ENCODE assay signal across 18 cellular contexts in genomic region chr4:7912826-7913225, GRCh38. TPM values are rescaled to one million over a fixed set of nuclear protein-coding genes. Genes with fewer than 3 reads are reported as not detected.
DNase-seq lines count a peak whose midpoint lies in the region; ATAC-seq, FAIRE-seq and TF ChIP-seq lines count a peak whose summit lies in the region.
"Had no signal": no experiment of that assay in that cellular context is flagged by ENCODE, and none has a peak within 500 bp of the region (broad histone marks: within the 10 kb centered on the region; RNA-seq: fewer than 3 reads in every experiment).

No MANE protein-coding gene starts in this region.

- H2BK120ac ChIP-seq in H1 (replicated peaks; ENCODE audit: low read depth, low read length) (no peak overlapping the region), trophoblast cell (ENCODE audit: insufficient read depth, low read length, poor library complexity) (no peak overlapping the region)

- H3K36me3 ChIP-seq in ACC112 (ENCODE audit: insufficient read depth, low read length) (0 out of 2 replicates have a peak, but pooled peaks cover 2% of the 10 kb centered on the region), H1 (ENCODE audit: control insufficient read depth in 2 of 4, insufficient read depth in 4 of 4, low read length in 3 of 4) (no peaks in the 10 kb centered on the region), trophoblast cell (ENCODE audit: control insufficient read depth in 1 of 2, insufficient read depth in 2 of 2, low read length in 2 of 2) (no peaks in the 10 kb centered on the region), MM.1S (replicated peaks; ENCODE audit: insufficient read depth, low read length) (no peaks in the 10 kb centered on the region), esophagus muscularis mucosa (no peaks in the 10 kb centered on the region)
- H3K36me3 ChIP-seq: BLaER1 treated with 17β-estradiol and CSF1 and Interleukin-3, amounts not matched to agents 10 nM and 100 nM had no signal

- DNase-seq in M059J (ENCODE audit: low read depth) (peak; percentile 62), H1 (ENCODE audit: low read depth in 1 of 2, low spot score in 2 of 2) (no peak), trophoblast cell (no peak), MM.1S (no peak), esophagus muscularis mucosa (ENCODE audit: extremely low spot score) (no peak)
- DNase-seq: DMS79 treated with DMSO at 0.1 percent for 48 hours, GDM1, NCI-H1092, NCI-H526 treated with DMSO at 0.1 percent for 48 hours, SIG-M5 had no signal

- 95% methylated on average over 1 of the region's 1 CpG; no CpG with 5 or more reads in 1 of the 2 experiments for WGBS in H1 (ENCODE audit: extremely low coverage in 1 of 2, insufficient coverage in 1 of 2, insufficient read length in 1 of 2, insufficient replicate concordance in 2 of 2, low coverage in 1 of 2, low lambda C conversion rate in 2 of 2, missing lambda C conversion rate in 1 of 2), 2 experiments
- WGBS in trophoblast cell (ENCODE audit: extremely low coverage, insufficient coverage, insufficient read length): no CpG with 5 or more reads among the region's 1 CpG
- 100% methylated on average over 1 of the region's 1 CpG for WGBS in esophagus muscularis mucosa

- H3K4me1 ChIP-seq in ACC112 (ENCODE audit: control insufficient read depth, insufficient read depth, low read length, unreplicated experiment) (peaks cover 47% of the 10 kb centered on the region), H1 (replicated peaks in 1 of 4; ENCODE audit: control insufficient read depth in 3 of 4, insufficient read depth in 4 of 4, low read length in 3 of 4) (peaks cover 13 to 28% (median 20%) of the 10 kb centered on the region in 4 experiments), trophoblast cell (ENCODE audit: control insufficient read depth in 1 of 2, insufficient read depth in 2 of 2, low read length in 2 of 2) (peaks cover 20 to 31% of the 10 kb centered on the region in 2 experiments), MM.1S (ENCODE audit: low read length) (no peaks in the 10 kb centered on the region), esophagus muscularis mucosa (peaks cover 14 to 89% (median 78%) of the 10 kb centered on the region in 4 donors)

- H2AK5ac ChIP-seq in H1 (ENCODE audit: low read depth, low read length) (no peak overlapping the region), trophoblast cell (ENCODE audit: low read length) (no peak overlapping the region)

- H3K4me3 ChIP-seq in ACC112 (ENCODE audit: low read depth, low read length) (no peak overlapping the region), H1 (ENCODE audit: extremely low read depth in 1 of 4, insufficient read depth in 2 of 4, low read depth in 3 of 4, low read length in 4 of 4) (no peak overlapping the region), trophoblast cell (ENCODE audit: low read depth, low read length) (no peak overlapping the region), MM.1S (ENCODE audit: low read length) (no peak overlapping the region), esophagus muscularis mucosa (no peak overlapping the region)
- H3K4me3 ChIP-seq: BLaER1 treated with 17β-estradiol and CSF1 and Interleukin-3, amounts not matched to agents 10 nM and 100 nM had no signal

- no peak overlapping the region for H2AFZ ChIP-seq in ACC112 (ENCODE audit: low read length, unreplicated experiment)
- no peak overlapping the region for H2AFZ ChIP-seq in H1 (ENCODE audit: low read length)
- H2AFZ ChIP-seq in trophoblast cell (ENCODE audit: insufficient read depth, low read length, poor library complexity): no peak overlapping the region
- H2AFZ ChIP-seq in MM.1S (ENCODE audit: low read length): no peak overlapping the region

- H2BK15ac ChIP-seq in H1 (ENCODE audit: low read length): 0 out of 2 replicates have a peak overlapping the region, but pooled peaks have one; percentile 21

- TF ChIP-seq CTCF in H1 (IDR thresholded peaks at IDR 0.05; ENCODE audit: control extremely low read depth in 1 of 3, insufficient read depth in 1 of 3, low read depth in 1 of 3, low read length in 3 of 3): no peak
- TF ChIP-seq CTCF in MM.1S (IDR thresholded peaks at IDR 0.05; ENCODE audit: low read length): no peak
- no peak for TF ChIP-seq CTCF in esophagus muscularis mucosa (IDR thresholded peaks at IDR 0.05)

- no peak overlapping the region for H3K23ac ChIP-seq in H1 (ENCODE audit: insufficient read length)
- H3K23ac ChIP-seq in trophoblast cell (ENCODE audit: low read length): no peak overlapping the region

- H3K56ac ChIP-seq in H1 (replicated peaks; ENCODE audit: insufficient read length, low read depth, low read length): no peak overlapping the region

- TF ChIP-seq POLR2A in H1 (IDR thresholded peaks at IDR 0.05; ENCODE audit: control extremely low read depth in 1 of 2, low read depth in 2 of 2, low read length in 2 of 2): no peak
- no peak for TF ChIP-seq POLR2A in esophagus muscularis mucosa (IDR thresholded peaks at IDR 0.05; ENCODE audit: low read depth)

- no peak overlapping the region for H4K5ac ChIP-seq in H1 (ENCODE audit: insufficient read length, low read depth, low read length)

- ATAC-seq in GM21717 (IDR thresholded peaks at IDR 0.05; ENCODE audit: unreplicated experiment) (no peak), HG02588 (IDR thresholded peaks at IDR 0.05; ENCODE audit: unreplicated experiment) (no peak)
- ATAC-seq: HepG2 had no signal

- CTCF ChIA-PET in H1 (lab: Charles Lee; ENCODE audit: partially characterized antibody): interaction anchor here (0.9 to 3.0 kb wide), 7 partner anchors 10 to 84 kb away, joined by 3 to 7 read pairs (median 3); no protein-coding TSS in a partner anchor

- no peak overlapping the region for H3K4me2 ChIP-seq in H1 (ENCODE audit: insufficient read depth in 1 of 2, low read depth in 2 of 2, low read length in 2 of 2)
- no peak overlapping the region for H3K4me2 ChIP-seq in trophoblast cell (ENCODE audit: low read length)
- no peak overlapping the region for H3K4me2 ChIP-seq in MM.1S (ENCODE audit: low read depth, low read length)
- H3K4me2 ChIP-seq: BLaER1 treated with 17β-estradiol and CSF1 and Interleukin-3, amounts not matched to agents 10 nM and 100 nM; KMS-11 had no signal

- H2BK12ac ChIP-seq in H1 (ENCODE audit: low read depth, low read length): no peak overlapping the region
- H2BK12ac ChIP-seq in trophoblast cell (ENCODE audit: low read length): no peak overlapping the region

- H3K79me1 ChIP-seq in H1 (ENCODE audit: low read depth, low read length) (peaks cover 11% of the 10 kb centered on the region; the same call in 1 of the 2 replicates), trophoblast cell (ENCODE audit: low read length) (peaks cover 9% of the 10 kb centered on the region)

- intact Hi-C loops in esophagus muscularis mucosa (cut with DNase I): no loop called here

- H3K79me2 ChIP-seq in ACC112 (ENCODE audit: control insufficient read depth, insufficient read depth, low read length, unreplicated experiment) (peaks cover 94% of the 10 kb centered on the region), H1 (ENCODE audit: control insufficient read depth in 1 of 2, insufficient read depth in 2 of 2, low read length in 2 of 2) (peaks cover 0 to 69% of the 10 kb centered on the region in 2 experiments; a peak in 3 of 4 replicates), trophoblast cell (ENCODE audit: control insufficient read depth, insufficient read depth, low read length, poor library complexity) (peaks cover 11% of the 10 kb centered on the region), MM.1S (ENCODE audit: low read length) (no peaks in the 10 kb centered on the region)

- H3K18ac ChIP-seq in H1 (ENCODE audit: extremely low read depth, low read length) (no peak overlapping the region), trophoblast cell (ENCODE audit: low read length) (no peak overlapping the region)

- H4K20me1 ChIP-seq in H1 (replicated peaks in 1 of 2; ENCODE audit: control insufficient read depth in 1 of 2, insufficient read depth in 2 of 2, low read length in 2 of 2) (no peaks in the 10 kb centered on the region), MM.1S (ENCODE audit: insufficient read depth, low read length) (no peaks in the 10 kb centered on the region)

- H3K27me3 ChIP-seq in ACC112 (ENCODE audit: insufficient read depth, low read length): no peaks in the 10 kb centered on the region
- H3K27me3 ChIP-seq in H1 (replicated peaks in 1 of 4; ENCODE audit: control insufficient read depth in 3 of 4, extremely low read depth in 1 of 4, insufficient read depth in 3 of 4, low read length in 3 of 4): no peaks in the 10 kb centered on the region
- no peaks in the 10 kb centered on the region for H3K27me3 ChIP-seq in trophoblast cell (ENCODE audit: insufficient read depth, low read length)
- peaks cover 98% of the 10 kb centered on the region for H3K27me3 ChIP-seq in MM.1S (replicated peaks; ENCODE audit: insufficient read depth, low read length)
- no peaks in the 10 kb centered on the region for H3K27me3 ChIP-seq in esophagus muscularis mucosa
- H3K27me3 ChIP-seq: BLaER1 treated with 17β-estradiol and CSF1 and Interleukin-3, amounts not matched to agents 10 nM and 100 nM had no signal

- H3K4ac ChIP-seq in H1 (replicated peaks; ENCODE audit: insufficient read length, low read depth, low read length) (no peak overlapping the region), trophoblast cell (ENCODE audit: low read depth, low read length) (peak overlapping the region; percentile 7)

- H2BK20ac ChIP-seq in H1 (ENCODE audit: low read length): no peak overlapping the region

- no peaks in the 10 kb centered on the region for H3K9me2 ChIP-seq in MM.1S (replicated peaks; ENCODE audit: insufficient read depth, low read length)

- H3K23me2 ChIP-seq in H1 (ENCODE audit: low read depth, low read length): no peaks in the 10 kb centered on the region

- H4K12ac ChIP-seq in trophoblast cell (ENCODE audit: low read depth, low read length): no peak overlapping the region

- POLR2A ChIA-PET in H1 (lab: Charles Lee; ENCODE audit: partially characterized antibody): interaction anchor here (1.4 kb wide), 1 partner anchor 28 kb away, joined by 3 read pairs; no protein-coding TSS in a partner anchor

- no peak overlapping the region for H4K91ac ChIP-seq in H1 (replicated peaks; ENCODE audit: insufficient read length, low read length)
- H4K91ac ChIP-seq in trophoblast cell (ENCODE audit: low read depth, low read length): no peak overlapping the region

- H2BK5ac ChIP-seq in H1 (ENCODE audit: low read depth, low read length) (no peak overlapping the region), trophoblast cell (ENCODE audit: low read depth, low read length, poor library complexity) (no peak overlapping the region)

- no peak overlapping the region for H4K8ac ChIP-seq in H1 (ENCODE audit: extremely low read depth, insufficient read depth, low read length)
- no peak overlapping the region for H4K8ac ChIP-seq in trophoblast cell (ENCODE audit: low read depth, low read length)

- no peaks in the 10 kb centered on the region for H3F3A ChIP-seq in MM.1S (ENCODE audit: insufficient read depth, low read length)

- H3K9ac ChIP-seq in H1 (replicated peaks in 1 of 4; ENCODE audit: extremely low read depth in 1 of 4, low read depth in 3 of 4, low read length in 3 of 4) (no peak overlapping the region), trophoblast cell (ENCODE audit: low read length) (no peak overlapping the region), MM.1S (ENCODE audit: low read length) (no peak overlapping the region)
- H3K9ac ChIP-seq: BLaER1 treated with 17β-estradiol and CSF1 and Interleukin-3, amounts not matched to agents 10 nM and 100 nM; KMS-11 had no signal

- no peak for TF ChIP-seq RAD21 in H1 (IDR thresholded peaks at IDR 0.05 in 1 of 2, conservative IDR thresholded peaks at IDR 0.05 in 1 of 2; ENCODE audit: low read depth in 2 of 2, low read length in 2 of 2)

- no peak for TF ChIP-seq EP300 in H1 (IDR thresholded peaks at IDR 0.05; ENCODE audit: borderline replicate concordance in 1 of 2, low read depth in 2 of 2, low read length in 2 of 2)
- TF ChIP-seq EP300 in esophagus muscularis mucosa (IDR thresholded peaks at IDR 0.05): no peak

- H3K9me3 ChIP-seq in H1 (ENCODE audit: insufficient read depth in 2 of 2, low read depth in 1 of 2, low read length in 1 of 2): no peaks in the 10 kb centered on the region
- H3K9me3 ChIP-seq in trophoblast cell (ENCODE audit: insufficient read depth, low read depth, low read length): no peaks in the 10 kb centered on the region
- no peaks in the 10 kb centered on the region for H3K9me3 ChIP-seq in MM.1S (replicated peaks; ENCODE audit: insufficient read depth, low read length)
- no peaks in the 10 kb centered on the region for H3K9me3 ChIP-seq in esophagus muscularis mucosa

- H3K14ac ChIP-seq in H1 (ENCODE audit: insufficient read length) (no peak overlapping the region), trophoblast cell (ENCODE audit: low read length) (no peak overlapping the region)

- peak overlapping the region; percentile 95 for H3K27ac ChIP-seq in ACC112 (ENCODE audit: low read depth, low read length)
- no peak overlapping the region for H3K27ac ChIP-seq in H1 (ENCODE audit: low read depth, low read length)
- no peak overlapping the region for H3K27ac ChIP-seq in trophoblast cell (ENCODE audit: low read depth, low read length)
- H3K27ac ChIP-seq in MM.1S (ENCODE audit: low read length): no peak overlapping the region
- H3K27ac ChIP-seq in esophagus muscularis mucosa (replicated peaks in 1 of 4): peak overlapping the region in 2 of 4 donors; percentile 91 to 92
- H3K27ac ChIP-seq: BLaER1 treated with 17β-estradiol and CSF1 and Interleukin-3, amounts not matched to agents 10 nM and 100 nM; KMS-11 had no signal

- no peak for FAIRE-seq in H1 (lab: Jason Lieb, UNC)
- FAIRE-seq: GM12891, GM18507, HepG2 had no signal

RNA-seq across cellular contexts. Expression of gene AFAP1, which starts 26.8 kb away (rescaled TPM):
- 38.8 and 53.8 TPM in 2 replicates for total RNA-seq in M059J (2014; rRNA removed; shearing (Covaris generic))
- total RNA-seq in H1 (2021; fragmentation: NEBNext Ultra II Directional; extraction: Animal tissue kit (Norgen Biotek cat#: 25700)): 16.2 and 18.2 TPM in 2 replicates
- 3.6 and 5.1 TPM in 2 replicates for polyA plus RNA-seq in H1 (2011; rRNA removed)
- 3.6 TPM for polyA plus RNA-seq in H1 (2011; cell fraction: cytosol; rRNA removed)
- 9.3 TPM for polyA plus RNA-seq in H1 (2011; cell fraction: nucleus; rRNA removed)
- polyA plus RNA-seq in H1 (2012, experiment 1 of 2): 5.8 to 7.5 TPM (median 6.7 TPM) in 4 replicates
- 2.7 TPM for polyA plus RNA-seq in H1 (2012, experiment 2 of 2)
- polyA plus RNA-seq in H1 (2013, experiment 1 of 2): 7.8 TPM
- 7.8 TPM for polyA plus RNA-seq in H1 (2013, experiment 2 of 2)
- polyA minus RNA-seq in H1 (2011; rRNA and poly(A)+ RNA removed): 8.1 and 10.5 TPM in 2 replicates
- 5.6 TPM for polyA minus RNA-seq in H1 (2011; cell fraction: cytosol; rRNA and poly(A)+ RNA removed)
- polyA minus RNA-seq in H1 (2011; cell fraction: nucleus; rRNA and poly(A)+ RNA removed): 16.3 TPM
- polyA plus RNA-seq in trophoblast cell (2013): 14.8 and 15.5 TPM in 2 replicates
- 10 to 100 TPM; 37.8 to 71.3 (median 50.9) TPM for total RNA-seq in esophagus muscularis mucosa
